ENCODE assay signal across 28 cellular contexts in genomic region chr15:83656192-83656591, GRCh38. TPM values are rescaled to one million over a fixed set of nuclear protein-coding genes. Genes with fewer than 3 reads are reported as not detected.
DNase-seq lines count a peak whose midpoint lies in the region; ATAC-seq, FAIRE-seq and TF ChIP-seq lines count a peak whose summit lies in the region.
"Had no signal": no experiment of that assay in that cellular context is flagged by ENCODE, and none has a peak within 500 bp of the region (broad histone marks: within the 10 kb centered on the region; RNA-seq: fewer than 3 reads in every experiment).

No MANE protein-coding gene starts in this region.

- H3K4me1 Mint-ChIP-seq in osteocyte (ENCODE audit: unreplicated experiment), result no peaks in the 10 kb centered on the region
- H3K4me1 Mint-ChIP-seq: B cell had no signal

- H3K27ac ChIP-seq in A549, result no peak overlapping the region
- H3K27ac ChIP-seq in coronary artery, result no peak overlapping the region
- peak overlapping the region; percentile 57 to 84 (median 75) for H3K27ac ChIP-seq in right lobe of liver
- no peak overlapping the region for H3K27ac ChIP-seq in stomach smooth muscle (ENCODE audit: low read length)
- H3K27ac ChIP-seq: C4-2B had no signal

- POLR2A ChIA-PET in A549 (lab: Yijun Ruan, JAX), result no interaction called here

- no peak overlapping the region for H3K27ac Mint-ChIP-seq in osteocyte (ENCODE audit: unreplicated experiment)
- H3K27ac Mint-ChIP-seq: B cell; CD8-positive, alpha-beta T cell; IgD-negative memory B cell had no signal

- no peak for TF ChIP-seq CTCF in A549 (IDR thresholded peaks at IDR 0.05)
- TF ChIP-seq CTCF in coronary artery (IDR thresholded peaks at IDR 0.05), result no peak
- TF ChIP-seq CTCF in right lobe of liver (IDR thresholded peaks at IDR 0.05), result no peak
- no peak for TF ChIP-seq CTCF in osteocyte (IDR thresholded peaks at IDR 0.05)

- H3K27me3 ChIP-seq in right lobe of liver (no peaks in the 10 kb centered on the region), stomach smooth muscle (ENCODE audit: control insufficient read depth in 1 of 2, insufficient read depth in 2 of 2, low read length in 2 of 2) (no peaks in the 10 kb centered on the region)

- H3K36me3 ChIP-seq in right lobe of liver (no peaks in the 10 kb centered on the region), stomach smooth muscle (ENCODE audit: control insufficient read depth in 2 of 2, insufficient read depth in 2 of 2, low read length in 2 of 2) (peaks cover 9 to 18% of the 10 kb centered on the region in 2 donors)

- ATAC-seq in A549, result no peak
- peak in 1 of 4 donors; percentile 7 for ATAC-seq in right lobe of liver
- ATAC-seq in HG02973 (IDR thresholded peaks at IDR 0.05; ENCODE audit: unreplicated experiment), result no peak
- ATAC-seq: CD8-positive, alpha-beta T cell; GM12878; HCT116 had no signal

- TF ChIP-seq POLR2A in A549 (IDR thresholded peaks at IDR 0.05; ENCODE audit: low read length) (no peak), right lobe of liver (IDR thresholded peaks at IDR 0.05) (no peak)

- DNase-seq in A549 (ENCODE audit: low read depth in 1 of 2, low spot score in 1 of 2) (no peak), coronary artery (ENCODE audit: low spot score) (no peak), right lobe of liver (no peak), NCI-H2107 (lab: John Stamatoyannopoulos, UW) (no peak), osteocyte (ENCODE audit: extremely low spot score, unreplicated experiment) (no peak)
- DNase-seq: Caco-2; CD8-positive, alpha-beta T cell; DMS79; EL; GDM1; NCI-H1048; NCI-H1417; NCI-H1694; NCI-H2029 treated with DMSO at 0.1 percent for 48 hours; NCI-H2171; NCI-H226; NCI-H510A; NCI-H69; RPMI8226; SHP77 treated with DMSO at 0.1 percent for 48 hours had no signal

- no peak overlapping the region for H3K4me3 ChIP-seq in A549
- peak overlapping the region; percentile 80 for H3K4me3 ChIP-seq in coronary artery
- peak overlapping the region in 2 of 3 donors; percentile 1 to 2 for H3K4me3 ChIP-seq in right lobe of liver
- peak overlapping the region; percentile 9 to 85 for H3K4me3 ChIP-seq in stomach smooth muscle (ENCODE audit: low read length in 2 of 2)
- H3K4me3 ChIP-seq: GM12878 had no signal

- H3K9me3 ChIP-seq in A549 (no peaks in the 10 kb centered on the region), right lobe of liver (no peaks in the 10 kb centered on the region), stomach smooth muscle (ENCODE audit: control insufficient read depth in 2 of 2, low read length in 2 of 2) (no peaks in the 10 kb centered on the region)
- H3K9me3 ChIP-seq: Caco-2 had no signal

- CTCF ChIA-PET in A549 (lab: Yijun Ruan, JAX), result interaction anchor here (0.7 to 1.4 kb wide), 4 partner anchors 12 to 408 kb away, joined by 3 read pairs; partner anchors contain the start of gene SH3GL3

- no peaks in the 10 kb centered on the region for H3K36me3 Mint-ChIP-seq in osteocyte (ENCODE audit: unreplicated experiment)
- H3K36me3 Mint-ChIP-seq: CD8-positive, alpha-beta T cell; IgD-negative memory B cell had no signal

- WGBS in A549 (ENCODE audit: missing lambda C conversion rate), result 58% methylated on average over 5 of the region's 5 CpGs
- 30% methylated on average over 5 of the region's 5 CpGs for WGBS in right lobe of liver (ENCODE audit: insufficient coverage, low coverage, low lambda C conversion rate, missing lambda C conversion rate)

- FAIRE-seq in A549 (lab: Jason Lieb, UNC), result no peak
- FAIRE-seq: GM12878, GM19239 had no signal

- H3K4me3 Mint-ChIP-seq in osteocyte (ENCODE audit: unreplicated experiment), result no peak overlapping the region
- H3K4me3 Mint-ChIP-seq: B cell; CD8-positive, alpha-beta T cell; IgD-negative memory B cell had no signal

- no peak overlapping the region for H3K9ac ChIP-seq in stomach smooth muscle (ENCODE audit: low read length in 2 of 2)

- intact Hi-C loops in right lobe of liver (cut with DNase I), result no loop called here

- H3K9me3 Mint-ChIP-seq in osteocyte (ENCODE audit: unreplicated experiment), result no peaks in the 10 kb centered on the region
- H3K9me3 Mint-ChIP-seq: CD8-positive, alpha-beta T cell had no signal

- H3K4me2 ChIP-seq in A549, result peak overlapping the region; percentile 49; the same call in 1 of the 3 replicates

- TF ChIP-seq EP300 in A549 (IDR thresholded peaks at IDR 0.05), result no peak

- H3K4me1 ChIP-seq in A549, result peaks cover 16% of the 10 kb centered on the region; the same call in 2 of the 3 replicates
- H3K4me1 ChIP-seq in right lobe of liver, result peaks cover 0 to 59% (median 15%) of the 10 kb centered on the region in 4 donors
- peaks cover 42% of the 10 kb centered on the region for H3K4me1 ChIP-seq in stomach smooth muscle (ENCODE audit: control insufficient read depth, insufficient read depth, low read length)

- TF ChIP-seq RAD21 in A549 (conservative IDR thresholded peaks at IDR 0.05 in 1 of 2, IDR thresholded peaks at IDR 0.05 in 1 of 2), result no peak

- peaks cover 34% of the 10 kb centered on the region for H3K27me3 Mint-ChIP-seq in osteocyte (ENCODE audit: unreplicated experiment)

TF ChIP-seq in A549, 52 proteins besides CTCF, POLR2A, EP300 and RAD21:
- TF ChIP-seq RCOR1 (IDR thresholded peaks at IDR 0.05; ENCODE audit: low read depth, low read length) (no peak), ELK1 (IDR thresholded peaks at IDR 0.05; ENCODE audit: low read depth, low read length) (no peak), SREBF2 (IDR thresholded peaks at IDR 0.05) (no peak), NR3C1 (IDR thresholded peaks at IDR 0.05) (no peak), HDAC2 (IDR thresholded peaks at IDR 0.05) (no peak), KDM1A (IDR thresholded peaks at IDR 0.05; ENCODE audit: low read depth) (no peak), USF2 (IDR thresholded peaks at IDR 0.05) (no peak), MAX (IDR thresholded peaks at IDR 0.05) (no peak), BHLHE40 (IDR thresholded peaks at IDR 0.05; ENCODE audit: low read depth, low read length) (no peak), ZSCAN20 (CRISPR knock-in tag; IDR thresholded peaks at IDR 0.05) (no peak), TP53 (CRISPR knock-in tag; IDR thresholded peaks at IDR 0.05) (no peak)

RNA-seq across cellular contexts. Expression of gene ADAMTSL3, which starts 2.3 kb away (rescaled TPM):
- 0.25 and 0.52 TPM in 2 replicates for polyA plus RNA-seq in A549 (2011; rRNA removed)
- polyA plus RNA-seq in A549 (2012; cell fraction: cytosol; rRNA removed), result 0.03 and 0.12 TPM in 2 replicates
- polyA plus RNA-seq in A549 (2012; cell fraction: nucleus; rRNA removed), result 0.04 and 0.12 TPM in 2 replicates
- polyA plus RNA-seq in A549 (2017; fragmentation: RNase III; extraction: RNeasy Plus Mini Kit Qiagen cat#74134 plus additional on column Dnase treatment), result 0.22 to 0.58 TPM (median 0.51 TPM) in 3 replicates
- 0.34 and 0.83 TPM in 2 replicates for polyA minus RNA-seq in A549 (2011; rRNA and poly(A)+ RNA removed)
- 10 to 100 TPM in 4 of 6 experiments, 1 to 10 TPM in 2; 7.5 to 28.7 (median 14.0) TPM for total RNA-seq in right lobe of liver
- not detected in 2 replicates for total RNA-seq in osteocyte
- total RNA-seq: B cell; CD8-positive, alpha-beta T cell had no signal
- polyA plus RNA-seq: IgD-negative memory B cell had no signal

Comparison
In these comparisons a context has a peak if more than half of its experiments do, and no peak if none do; other contexts are left out.
1. H3K27ac ChIP-seq: peak in right lobe of liver (3 of 3); none in A549 (0 of 2), coronary artery (0 of 2) and stomach smooth muscle (single experiment).